In the genomic region with DNA sequence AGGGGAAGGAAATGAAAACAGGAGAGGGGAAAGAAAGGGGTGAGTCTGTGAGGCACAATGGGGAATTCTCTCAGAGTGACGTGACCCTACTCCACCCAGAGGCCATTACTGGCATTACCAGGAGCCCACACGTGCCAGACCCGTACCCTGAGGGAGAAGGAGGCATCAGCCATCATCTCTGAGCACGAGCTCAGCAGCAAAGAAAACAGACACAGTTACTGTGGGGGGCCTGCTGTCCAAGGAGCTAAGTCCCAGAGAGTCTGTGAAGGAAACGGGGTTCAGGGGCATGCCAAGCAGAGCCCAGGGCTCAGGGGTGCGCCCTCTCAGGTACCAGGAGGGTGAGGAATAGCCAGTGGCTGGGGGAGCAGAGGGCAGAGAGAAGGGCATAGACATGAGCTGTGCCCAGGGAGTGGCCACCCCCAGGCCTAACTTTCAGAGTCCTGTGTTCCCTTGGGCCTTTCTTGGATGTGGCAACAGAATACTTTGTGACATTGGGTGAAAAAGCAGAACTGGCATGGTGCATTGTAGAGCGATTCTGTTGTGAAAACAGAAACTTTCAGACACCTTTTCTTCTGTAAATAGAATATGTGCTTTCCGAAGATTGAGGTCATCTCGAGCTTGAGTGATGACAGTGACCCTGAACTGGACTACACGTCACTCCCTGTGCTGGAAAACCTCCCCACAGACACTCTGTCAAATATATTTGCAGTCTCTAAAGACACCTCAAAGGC, we compare ENCODE assay signal across 9 cellular contexts. TPM values are rescaled to one million over a fixed set of nuclear protein-coding genes. Genes with fewer than 3 reads are reported as not detected.
DNase-seq lines count a peak whose midpoint lies in the region; ATAC-seq and TF ChIP-seq lines count a peak whose summit lies in the region.
"Had no signal": no experiment of that assay in that cellular context is flagged by ENCODE, and none has a peak within 500 bp of the region (broad histone marks: within the 10 kb centered on the region; RNA-seq: fewer than 3 reads in every experiment).

No MANE protein-coding gene starts in this region.

- ATAC-seq in HG02623 (IDR thresholded peaks at IDR 0.05; ENCODE audit: unreplicated experiment) = peak; percentile 68
- no peak for ATAC-seq in lung (ENCODE audit: insufficient read depth, low FRiP score)

- DNase-seq in NCI-H146 (lab: John Stamatoyannopoulos, UW) = peak; percentile 43
- DNase-seq in activated CD4-positive, CD25-positive, alpha-beta regulatory T cell treated with anti-CD3 and anti-CD28 coated beads, Interleukin-2, amount 50 U/mL, for 16 hours (ENCODE audit: low read depth, low spot score) = peak; percentile 25
- DNase-seq in lung (ENCODE audit: low spot score) = peak; percentile 43
- peak; percentile 11 for DNase-seq in stimulated activated naive CD4-positive, alpha-beta T cell treated with Interleukin-2 at 50 U/mL for 16 hours (lab: John Stamatoyannopoulos, UW)
- no peak for DNase-seq in NCI-H2227 treated with DMSO at 0.1 percent for 48 hours (lab: John Stamatoyannopoulos, UW)

- H3K4me3 ChIP-seq in lung = no peak overlapping the region

- no peaks in the 10 kb centered on the region for H3K27me3 ChIP-seq in lung (ENCODE audit: control insufficient read depth, insufficient read depth)

- no peaks in the 10 kb centered on the region for H3K9me3 ChIP-seq in lung (ENCODE audit: control insufficient read depth in 2 of 2, insufficient read depth in 1 of 2, low read length in 1 of 2)

- peaks cover 0 to 15% of the 10 kb centered on the region in 2 donors for H3K4me1 ChIP-seq in lung (ENCODE audit: control insufficient read depth in 2 of 2, insufficient read depth in 2 of 2, low read length in 2 of 2)

- peak overlapping the region; percentile 19 for H3K27ac ChIP-seq in cingulate gyrus (ENCODE audit: low read depth, low read length)
- peak overlapping the region in 1 of 2 donors; percentile 1 for H3K27ac ChIP-seq in lung (ENCODE audit: low read depth in 1 of 2, low read length in 1 of 2)

- TF ChIP-seq CTCF in GM12874 (IDR thresholded peaks at IDR 0.05; ENCODE audit: insufficient read depth, low read depth, low read length) = peak; percentile 87
- peak; percentile 26 for TF ChIP-seq CTCF in lung (IDR thresholded peaks at IDR 0.05; ENCODE audit: control extremely low read depth, extremely low read depth)

- H3K36me3 ChIP-seq in lung (ENCODE audit: control insufficient read depth in 2 of 2, insufficient read depth in 2 of 2, low read length in 2 of 2) = peaks cover 3 to 26% of the 10 kb centered on the region in 2 donors

- WGBS in lung, 2 donors = 21 to 63% methylated on average over 10 of the region's 10 CpGs

RNA-seq across cellular contexts. Expression of gene TAF1C, which starts 11.3 kb away (rescaled TPM):
- 10 to 100 TPM; 42.3 to 53.1 TPM for total RNA-seq in lung
- 10 to 100 TPM; 36.1 to 44.2 TPM for polyA plus RNA-seq in lung

RNA-seq across cellular contexts. Expression of gene ADAD2, which starts 15.4 kb away (rescaled TPM):
- under 1 TPM; 0.71 to 0.83 TPM for total RNA-seq in lung
- polyA plus RNA-seq in lung = under 1 TPM; 0.06 to 0.14 TPM

RNA-seq across cellular contexts. Expression of gene DNAAF1, which starts 30.4 kb away (rescaled TPM):
- 10 to 100 TPM; 12.5 to 38.5 TPM for total RNA-seq in lung
- 10 to 100 TPM; 11.5 to 12.3 TPM for polyA plus RNA-seq in lung
- total RNA-seq: urinary bladder had no signal

RNA-seq across cellular contexts. Expression of gene HSDL1, which starts 30.5 kb away (rescaled TPM):
- total RNA-seq in lung = 10 to 100 TPM; 17.4 to 41.3 TPM
- 10 to 100 TPM; 12.6 to 16.0 TPM for polyA plus RNA-seq in lung

RNA-seq across cellular contexts. Expression of gene MBTPS1, which starts 58.8 kb away (rescaled TPM):
- 100 to 1,000 TPM in 1 of 2 donors, 10 to 100 TPM in 1; 87.7 to 130 TPM for total RNA-seq in lung
- 10 to 100 TPM; 45.5 to 48.3 TPM for polyA plus RNA-seq in lung
